Comparison of ENCODE assay signal across 12 cellular contexts in the genomic region with DNA sequence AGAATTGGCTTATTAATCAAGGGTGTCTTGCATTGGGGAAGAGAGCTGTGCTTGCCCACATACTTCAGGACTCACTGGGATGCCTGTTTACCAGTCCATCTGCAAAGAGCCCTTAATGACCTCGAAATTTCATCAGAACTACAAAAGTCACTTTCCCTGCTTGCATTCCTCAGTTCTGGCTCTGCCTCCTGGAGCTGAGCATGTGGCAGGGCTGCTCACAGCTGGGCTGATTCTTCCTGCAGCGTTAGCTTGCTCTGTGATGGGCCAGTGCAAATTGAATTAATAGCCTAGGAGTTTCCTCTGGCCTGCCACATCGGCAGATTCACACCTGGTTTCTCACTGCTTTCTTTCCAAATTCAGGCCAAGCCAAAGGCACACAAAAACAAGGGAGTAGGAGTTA.
DNase-seq lines count a peak whose midpoint lies in the region; ATAC-seq and TF ChIP-seq lines count a peak whose summit lies in the region.
"Had no signal": no experiment of that assay in that cellular context is flagged by ENCODE, and none has a peak within 500 bp of the region (broad histone marks: within the 10 kb centered on the region; RNA-seq: fewer than 3 reads in every experiment).

No MANE protein-coding gene starts in this region.

- DNase-seq in HCEC 1CT = peak; percentile 84
- DNase-seq in dedifferentiated amniotic fluid mesenchymal stem cell (ENCODE audit: extremely low spot score) = peak; percentile 45
- DNase-seq in left kidney (ENCODE audit: low read depth, low spot score) = peak; percentile 10
- peak; percentile 68 for DNase-seq in stromal cell of bone marrow (ENCODE audit: low read depth)
- DNase-seq in T1000 (lab: John Stamatoyannopoulos, UW) = no peak
- no peak for DNase-seq in NCI-H1105 treated with DMSO at 0.1 percent for 48 hours (lab: John Stamatoyannopoulos, UW)
- DNase-seq in effector memory CD8-positive, alpha-beta T cell = no peak
- DNase-seq: cerebellar nuclear complex; DMS153; NK-92 treated with Interleukin-12 subunit alpha and Interleukin-12 subunit beta, amount 100 ng/mL, for 24 hours had no signal

- ATAC-seq in GM18505 (IDR thresholded peaks at IDR 0.05; ENCODE audit: unreplicated experiment) = no peak
- ATAC-seq in effector memory CD8-positive, alpha-beta T cell (replicated peaks) = no peak

- H3K4me3 Mint-ChIP-seq in effector memory CD8-positive, alpha-beta T cell = no peak overlapping the region
- H3K4me3 Mint-ChIP-seq: T-helper 2 cell treated with Interferon-gamma antibody and Interleukin-4, amounts not matched to agents 5 μg/mL and 100 μg/mL, for 36 hours had no signal

- H3K27me3 Mint-ChIP-seq in effector memory CD8-positive, alpha-beta T cell = peaks cover 0 to 8% of the 10 kb centered on the region in 2 donors

- H3K27ac Mint-ChIP-seq in effector memory CD8-positive, alpha-beta T cell = no peak overlapping the region
- H3K27ac Mint-ChIP-seq: T-helper 2 cell treated with Interferon-gamma antibody and Interleukin-4, amounts not matched to agents 5 μg/mL and 100 μg/mL, for 36 hours had no signal

- H3K9me3 Mint-ChIP-seq in effector memory CD8-positive, alpha-beta T cell = no peaks in the 10 kb centered on the region
- H3K9me3 Mint-ChIP-seq: T-helper 2 cell treated with Interferon-gamma antibody and Interleukin-4, amounts not matched to agents 5 μg/mL and 100 μg/mL, for 36 hours had no signal

- peaks cover 3% of the 10 kb centered on the region for H3K36me3 Mint-ChIP-seq in effector memory CD8-positive, alpha-beta T cell (ENCODE audit: insufficient read depth)

- no peak for TF ChIP-seq POLR2A in GM18505 (IDR thresholded peaks at IDR 0.05; ENCODE audit: borderline replicate concordance, extremely low read depth, insufficient read depth, insufficient read length)

- no peaks in the 10 kb centered on the region for H3K4me1 Mint-ChIP-seq in effector memory CD8-positive, alpha-beta T cell (ENCODE audit: low read depth in 2 of 2)

Comparison
In these comparisons a context has a peak if more than half of its experiments do, and no peak if none do; other contexts are left out.
1. DNase-seq: peak in HCEC 1CT (single experiment), dedifferentiated amniotic fluid mesenchymal stem cell (single experiment), left kidney (single experiment) and stromal cell of bone marrow (single experiment); none in T1000 (single experiment), NCI-H1105 treated with DMSO at 0.1 percent for 48 hours (single experiment) and effector memory CD8-positive, alpha-beta T cell (0 of 3).